Comparison of ENCODE assay signal across 19 cellular contexts in the genomic region with DNA sequence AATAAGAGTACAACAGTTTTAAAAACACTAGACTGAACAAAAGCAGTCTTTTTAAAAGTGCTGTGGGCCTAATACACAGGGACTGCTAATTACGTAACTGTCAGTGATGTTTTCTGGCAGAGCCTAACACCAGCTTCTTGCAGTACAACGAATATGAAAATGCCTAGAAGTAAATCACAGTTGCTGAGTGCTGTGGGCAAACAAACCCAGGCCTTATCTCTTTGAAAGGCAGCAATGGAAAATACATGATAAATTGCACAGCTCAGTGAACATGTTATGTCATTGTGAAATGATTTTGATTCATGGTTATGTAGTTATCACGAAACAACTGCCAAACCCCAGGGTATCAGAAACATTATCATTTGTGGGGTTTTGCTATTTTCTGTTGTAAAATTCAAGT.
DNase-seq lines count a peak whose midpoint lies in the region; ATAC-seq and TF ChIP-seq lines count a peak whose summit lies in the region.
"Had no signal": no experiment of that assay in that cellular context is flagged by ENCODE, and none has a peak within 500 bp of the region (broad histone marks: within the 10 kb centered on the region; RNA-seq: fewer than 3 reads in every experiment).

No MANE protein-coding gene starts in this region.

- no peak overlapping the region for H3K4me3 ChIP-seq in adrenal gland
- H3K4me3 ChIP-seq in effector memory CD4-positive, alpha-beta T cell (ENCODE audit: insufficient read depth, low read depth, low read length, poor library complexity, severe bottlenecking) = no peak overlapping the region
- H3K4me3 ChIP-seq: psoas muscle had no signal

- H3K27me3 ChIP-seq in adrenal gland = no peaks in the 10 kb centered on the region
- no peaks in the 10 kb centered on the region for H3K27me3 ChIP-seq in effector memory CD4-positive, alpha-beta T cell (replicated peaks; ENCODE audit: control insufficient read depth, insufficient read depth, low read length, poor library complexity, severe bottlenecking)
- H3K27me3 ChIP-seq: brain microvascular endothelial cell had no signal

- TF ChIP-seq CTCF in adrenal gland (IDR thresholded peaks at IDR 0.05) = no peak

- no peaks in the 10 kb centered on the region for H3K36me3 Mint-ChIP-seq in T-helper 17 cell (ENCODE audit: low read depth)
- H3K36me3 Mint-ChIP-seq: activated CD4-positive, alpha-beta memory T cell treated with anti-CD3 and anti-CD28 coated beads for 36 hours; natural killer cell treated with Interleukin-12 subunit alpha and Interleukin-12 subunit beta and Interleukin-15 and Interleukin-18, amount 100 ng/mL, for 72 hours had no signal

- H3K36me3 ChIP-seq in adrenal gland (replicated peaks in 1 of 2) = no peaks in the 10 kb centered on the region
- no peaks in the 10 kb centered on the region for H3K36me3 ChIP-seq in effector memory CD4-positive, alpha-beta T cell (ENCODE audit: control insufficient read depth, insufficient read depth, low read length)
- H3K36me3 ChIP-seq: brain microvascular endothelial cell, WERI-Rb-1 had no signal

- peak; percentile 0 for DNase-seq in NCI-H2227 (lab: John Stamatoyannopoulos, UW; ENCODE audit: unreplicated experiment)
- no peak for DNase-seq in NCI-H2227 treated with DMSO at 0.1 percent for 48 hours (lab: John Stamatoyannopoulos, UW)
- peak; percentile 34 to 79 (median 58) for DNase-seq in adrenal gland
- DNase-seq in left cardiac atrium = peak; percentile 19
- peak; percentile 41 for DNase-seq in retina
- no peak for DNase-seq in T-helper 17 cell
- no peak for DNase-seq in effector memory CD4-positive, alpha-beta T cell
- DNase-seq: activated CD4-positive, alpha-beta memory T cell treated with anti-CD3 and anti-CD28 coated beads for 36 hours; activated naive CD4-positive, alpha-beta T cell treated with anti-CD3 and anti-CD28 coated beads, Interleukin-2, amount 50 U/mL, for 16 hours; activated T-cell treated with anti-CD3 and anti-CD28 coated beads, Interleukin-2, amount 50 U/mL, for 4 hours; brain microvascular endothelial cell; Karpas-422; NCI-H446 treated with DMSO at 0.1 percent for 48 hours; psoas muscle; T-helper 2 cell; WERI-Rb-1 had no signal

- H3K4me1 ChIP-seq in adrenal gland (replicated peaks in 1 of 2) = peaks cover 5 to 13% of the 10 kb centered on the region in 2 donors
- no peaks in the 10 kb centered on the region for H3K4me1 ChIP-seq in effector memory CD4-positive, alpha-beta T cell (ENCODE audit: control insufficient read depth, insufficient read depth, low read length, poor library complexity, severe bottlenecking)
- H3K4me1 ChIP-seq: psoas muscle had no signal

- no peak for TF ChIP-seq POLR2A in adrenal gland (IDR thresholded peaks at IDR 0.05)

- peak overlapping the region in 2 of 5 donors; percentile 7 to 62 for H3K27ac ChIP-seq in adrenal gland
- no peak overlapping the region for H3K27ac ChIP-seq in effector memory CD4-positive, alpha-beta T cell (ENCODE audit: insufficient read depth, low read length, poor library complexity, severe bottlenecking)
- H3K27ac ChIP-seq: brain microvascular endothelial cell, epithelial cell of prostate, psoas muscle, WERI-Rb-1 had no signal

- ATAC-seq in left cardiac atrium = peak; percentile 92 to 97
- ATAC-seq in T-helper 17 cell = no peak
- ATAC-seq in HG02981 (IDR thresholded peaks at IDR 0.05; ENCODE audit: unreplicated experiment) = no peak
- ATAC-seq: activated T-cell treated with anti-CD3 and anti-CD28 coated beads, Interleukin-2, amount 50 U/mL, for 4 hours; natural killer cell treated with Interleukin-12 subunit alpha and Interleukin-12 subunit beta and Interleukin-15 and Interleukin-18, amount 100 ng/mL, for 72 hours; psoas muscle had no signal

- H3K9me3 ChIP-seq in adrenal gland (replicated peaks in 1 of 3) (no peaks in the 10 kb centered on the region), T-helper 17 cell (ENCODE audit: control insufficient read depth, low read length, poor library complexity, severe bottlenecking) (no peaks in the 10 kb centered on the region)
- H3K9me3 ChIP-seq in effector memory CD4-positive, alpha-beta T cell (ENCODE audit: control insufficient read depth, low read length) = no peaks in the 10 kb centered on the region
- H3K9me3 ChIP-seq: psoas muscle had no signal

- H3K27ac Mint-ChIP-seq in T-helper 17 cell = no peak overlapping the region
- H3K27ac Mint-ChIP-seq: activated CD4-positive, alpha-beta memory T cell treated with anti-CD3 and anti-CD28 coated beads for 36 hours; natural killer cell treated with Interleukin-12 subunit alpha and Interleukin-12 subunit beta and Interleukin-15 and Interleukin-18, amount 100 ng/mL, for 72 hours had no signal

- WGBS in adrenal gland, 4 donors = 11 to 23% (median 20%) methylated on average over 3 of the region's 3 CpGs

- no peak overlapping the region for H3K4me3 Mint-ChIP-seq in T-helper 17 cell
- H3K4me3 Mint-ChIP-seq: activated CD4-positive, alpha-beta memory T cell treated with anti-CD3 and anti-CD28 coated beads for 36 hours; activated T-cell treated with anti-CD3 and anti-CD28 coated beads, Interleukin-2, amount 50 U/mL, for 4 hours; natural killer cell treated with Interleukin-12 subunit alpha and Interleukin-12 subunit beta and Interleukin-15 and Interleukin-18, amount 100 ng/mL, for 72 hours had no signal

- H3K27me3 Mint-ChIP-seq in T-helper 17 cell = no peaks in the 10 kb centered on the region
- H3K27me3 Mint-ChIP-seq: activated CD4-positive, alpha-beta memory T cell treated with anti-CD3 and anti-CD28 coated beads for 36 hours; natural killer cell treated with Interleukin-12 subunit alpha and Interleukin-12 subunit beta and Interleukin-15 and Interleukin-18, amount 100 ng/mL, for 72 hours had no signal

- no peaks in the 10 kb centered on the region for H3K4me1 Mint-ChIP-seq in T-helper 17 cell

- intact Hi-C loops in adrenal gland (cut with DNase I) = no loop called here
- intact Hi-C loops in left cardiac atrium (cut with DNase I) = no loop called here

Comparison
In these comparisons a context has a peak if more than half of its experiments do, and no peak if none do; other contexts are left out.
1. DNase-seq: peak in NCI-H2227 (single experiment), adrenal gland (7 of 7), left cardiac atrium (single experiment) and retina (single experiment); none in NCI-H2227 treated with DMSO at 0.1 percent for 48 hours (single experiment), T-helper 17 cell (0 of 3) and effector memory CD4-positive, alpha-beta T cell (0 of 3).
2. ATAC-seq: peak in left cardiac atrium (2 of 2); none in T-helper 17 cell (single experiment) and HG02981 (single experiment).